1 cellular context compared by ENCODE assay signal in genomic region chr2:23425338-23425871, GRCh38.
TF ChIP-seq lines count a peak whose summit lies in the region.

No MANE protein-coding gene starts in this region.

TF ChIP-seq in HepG2, 621 proteins besides CTCF, POLR2A, EP300 and RAD21 (continued from another document):
- TF ChIP-seq ZNF609 (CRISPR knock-in tag; IDR thresholded peaks at IDR 0.05; ENCODE audit: borderline replicate concordance) (no peak), ASH2L (IDR thresholded peaks at IDR 0.05; ENCODE audit: insufficient read length, low read depth, low read length) (no peak), CEBPG (CRISPR knock-in tag; IDR thresholded peaks at IDR 0.05) (no peak), ZNF841 (CRISPR knock-in tag; IDR thresholded peaks at IDR 0.05; ENCODE audit: borderline replicate concordance) (no peak), ZBTB2 (CRISPR knock-in tag; IDR thresholded peaks at IDR 0.05; ENCODE audit: low read depth) (no peak), MIXL1 (CRISPR knock-in tag; IDR thresholded peaks at IDR 0.05) (no peak), HHEX (CRISPR knock-in tag; IDR thresholded peaks at IDR 0.05) (no peak), ZNF253 (CRISPR knock-in tag; IDR thresholded peaks at IDR 0.05; ENCODE audit: borderline replicate concordance) (no peak), ZNF274 (CRISPR knock-in tag; IDR thresholded peaks at IDR 0.05) (no peak), BORCS8-MEF2B (CRISPR knock-in tag; IDR thresholded peaks at IDR 0.05) (no peak)
TF ChIP-seq in HepG2: peak in this region for 0.
